1 cellular context compared by ENCODE assay signal in genomic region chr12:54217309-54217661, GRCh38.
TF ChIP-seq lines count a peak whose summit lies in the region.

No MANE protein-coding gene starts in this region.

TF ChIP-seq in GM23338, 12 proteins besides CTCF, POLR2A, EP300 and RAD21 (continued from another document):
- TF ChIP-seq, protein P1, sequence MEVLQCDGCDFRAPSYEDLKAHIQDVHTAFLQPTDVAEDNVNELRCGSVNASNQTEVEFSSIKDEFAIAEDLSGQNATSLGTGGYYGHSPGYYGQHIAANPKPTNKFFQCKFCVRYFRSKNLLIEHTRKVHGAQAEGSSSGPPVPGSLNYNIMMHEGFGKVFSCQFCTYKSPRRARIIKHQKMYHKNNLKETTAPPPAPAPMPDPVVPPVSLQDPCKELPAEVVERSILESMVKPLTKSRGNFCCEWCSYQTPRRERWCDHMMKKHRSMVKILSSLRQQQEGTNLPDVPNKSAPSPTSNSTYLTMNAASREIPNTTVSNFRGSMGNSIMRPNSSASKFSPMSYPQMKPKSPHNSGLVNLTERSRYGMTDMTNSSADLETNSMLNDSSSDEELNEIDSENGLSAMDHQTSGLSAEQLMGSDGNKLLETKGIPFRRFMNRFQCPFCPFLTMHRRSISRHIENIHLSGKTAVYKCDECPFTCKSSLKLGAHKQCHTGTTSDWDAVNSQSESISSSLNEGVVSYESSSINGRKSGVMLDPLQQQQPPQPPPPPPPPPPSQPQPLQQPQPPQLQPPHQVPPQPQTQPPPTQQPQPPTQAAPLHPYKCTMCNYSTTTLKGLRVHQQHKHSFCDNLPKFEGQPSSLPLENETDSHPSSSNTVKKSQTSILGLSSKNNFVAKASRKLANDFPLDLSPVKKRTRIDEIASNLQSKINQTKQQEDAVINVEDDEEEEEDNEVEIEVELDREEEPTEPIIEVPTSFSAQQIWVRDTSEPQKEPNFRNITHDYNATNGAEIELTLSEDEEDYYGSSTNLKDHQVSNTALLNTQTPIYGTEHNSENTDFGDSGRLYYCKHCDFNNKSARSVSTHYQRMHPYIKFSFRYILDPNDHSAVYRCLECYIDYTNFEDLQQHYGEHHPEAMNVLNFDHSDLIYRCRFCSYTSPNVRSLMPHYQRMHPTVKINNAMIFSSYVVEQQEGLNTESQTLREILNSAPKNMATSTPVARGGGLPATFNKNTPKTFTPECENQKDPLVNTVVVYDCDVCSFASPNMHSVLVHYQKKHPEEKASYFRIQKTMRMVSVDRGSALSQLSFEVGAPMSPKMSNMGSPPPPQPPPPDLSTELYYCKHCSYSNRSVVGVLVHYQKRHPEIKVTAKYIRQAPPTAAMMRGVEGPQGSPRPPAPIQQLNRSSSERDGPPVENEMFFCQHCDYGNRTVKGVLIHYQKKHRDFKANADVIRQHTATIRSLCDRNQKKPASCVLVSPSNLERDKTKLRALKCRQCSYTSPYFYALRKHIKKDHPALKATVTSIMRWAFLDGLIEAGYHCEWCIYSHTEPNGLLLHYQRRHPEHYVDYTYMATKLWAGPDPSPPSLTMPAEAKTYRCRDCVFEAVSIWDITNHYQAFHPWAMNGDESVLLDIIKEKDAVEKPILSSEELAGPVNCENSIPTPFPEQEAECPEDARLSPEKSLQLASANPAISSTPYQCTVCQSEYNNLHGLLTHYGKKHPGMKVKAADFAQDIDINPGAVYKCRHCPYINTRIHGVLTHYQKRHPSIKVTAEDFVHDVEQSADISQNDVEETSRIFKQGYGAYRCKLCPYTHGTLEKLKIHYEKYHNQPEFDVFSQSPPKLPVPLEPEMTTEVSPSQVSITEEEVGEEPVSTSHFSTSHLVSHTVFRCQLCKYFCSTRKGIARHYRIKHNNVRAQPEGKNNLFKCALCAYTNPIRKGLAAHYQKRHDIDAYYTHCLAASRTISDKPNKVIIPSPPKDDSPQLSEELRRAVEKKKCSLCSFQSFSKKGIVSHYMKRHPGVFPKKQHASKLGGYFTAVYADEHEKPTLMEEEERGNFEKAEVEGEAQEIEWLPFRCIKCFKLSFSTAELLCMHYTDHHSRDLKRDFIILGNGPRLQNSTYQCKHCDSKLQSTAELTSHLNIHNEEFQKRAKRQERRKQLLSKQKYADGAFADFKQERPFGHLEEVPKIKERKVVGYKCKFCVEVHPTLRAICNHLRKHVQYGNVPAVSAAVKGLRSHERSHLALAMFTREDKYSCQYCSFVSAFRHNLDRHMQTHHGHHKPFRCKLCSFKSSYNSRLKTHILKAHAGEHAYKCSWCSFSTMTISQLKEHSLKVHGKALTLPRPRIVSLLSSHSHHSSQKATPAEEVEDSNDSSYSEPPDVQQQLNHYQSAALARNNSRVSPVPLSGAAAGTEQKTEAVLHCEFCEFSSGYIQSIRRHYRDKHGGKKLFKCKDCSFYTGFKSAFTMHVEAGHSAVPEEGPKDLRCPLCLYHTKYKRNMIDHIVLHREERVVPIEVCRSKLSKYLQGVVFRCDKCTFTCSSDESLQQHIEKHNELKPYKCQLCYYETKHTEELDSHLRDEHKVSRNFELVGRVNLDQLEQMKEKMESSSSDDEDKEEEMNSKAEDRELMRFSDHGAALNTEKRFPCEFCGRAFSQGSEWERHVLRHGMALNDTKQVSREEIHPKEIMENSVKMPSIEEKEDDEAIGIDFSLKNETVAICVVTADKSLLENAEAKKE (CRISPR knock-in tag; IDR thresholded peaks at IDR 0.05): no peak
- no peak for TF ChIP-seq EZH2 (IDR thresholded peaks at IDR 0.05; ENCODE audit: low read depth, unreplicated experiment)
